Comparison of ENCODE assay signal across 6 cellular contexts in the genomic region with DNA sequence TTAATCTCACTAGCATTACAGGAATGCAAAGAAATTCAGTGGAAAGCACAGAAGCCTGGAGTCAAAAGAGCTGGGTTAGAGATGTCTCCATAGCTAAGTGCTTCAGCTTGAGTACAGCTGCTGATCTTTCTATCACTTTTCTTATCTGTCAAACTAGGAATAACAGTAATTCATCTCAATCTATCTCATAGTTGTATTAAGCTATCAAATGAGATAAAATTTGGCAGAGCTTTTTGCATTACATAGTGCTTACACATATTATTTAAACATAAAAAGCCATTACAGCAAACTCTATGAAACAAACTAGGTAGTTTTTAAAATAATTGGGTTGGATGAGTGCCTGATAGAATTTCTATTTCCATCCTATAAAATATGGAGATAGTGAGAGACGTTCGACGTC.
"Had no signal": no experiment of that assay in that cellular context is flagged by ENCODE, and none has a peak within 500 bp of the region (broad histone marks: within the 10 kb centered on the region; RNA-seq: fewer than 3 reads in every experiment).

No MANE protein-coding gene starts in this region.

- H3K4me1 Mint-ChIP-seq: H9, IgD-negative memory B cell had no signal

- H3K27me3 Mint-ChIP-seq: IgD-negative memory B cell had no signal

- H3K36me3 Mint-ChIP-seq: IgD-negative memory B cell had no signal

- H2AFZ ChIP-seq: GM23248 had no signal

- H3K27ac ChIP-seq: GM23248, HL-60 had no signal

- H3K27ac Mint-ChIP-seq: H9, IgD-negative memory B cell had no signal

- ATAC-seq: HepG2 had no signal

- H3K9ac ChIP-seq: GM23248 had no signal

- DNase-seq: GM23248, H9, HCEC 1CT had no signal

- H3K9me3 Mint-ChIP-seq: H9 had no signal

- H3K4me3 ChIP-seq: GM23248 had no signal

- H3K4me3 Mint-ChIP-seq: H9, IgD-negative memory B cell had no signal
